Comparison of ENCODE assay signal across 9 cellular contexts in genomic region chr3:427128-427527, GRCh38.
"Had no signal": no experiment of that assay in that cellular context is flagged by ENCODE, and none has a peak within 500 bp of the region (broad histone marks: within the 10 kb centered on the region; RNA-seq: fewer than 3 reads in every experiment).

No MANE protein-coding gene starts in this region.

- H3K4me3 ChIP-seq: GM23248, HAP-1 had no signal

- H2AFZ ChIP-seq: GM23248 had no signal

- H3K27ac ChIP-seq: GM23248, HL-60 had no signal

- DNase-seq: GM23248, GOT3, H7, HFFc6, KBM-7 had no signal

- ATAC-seq: HCT116, HepG2 had no signal

- H3K36me3 ChIP-seq: HAP-1 had no signal

- H3K9ac ChIP-seq: GM23248 had no signal

- H3K9me3 ChIP-seq: HAP-1 had no signal
